Comparison of ENCODE assay signal across 8 cellular contexts in the genomic region with DNA sequence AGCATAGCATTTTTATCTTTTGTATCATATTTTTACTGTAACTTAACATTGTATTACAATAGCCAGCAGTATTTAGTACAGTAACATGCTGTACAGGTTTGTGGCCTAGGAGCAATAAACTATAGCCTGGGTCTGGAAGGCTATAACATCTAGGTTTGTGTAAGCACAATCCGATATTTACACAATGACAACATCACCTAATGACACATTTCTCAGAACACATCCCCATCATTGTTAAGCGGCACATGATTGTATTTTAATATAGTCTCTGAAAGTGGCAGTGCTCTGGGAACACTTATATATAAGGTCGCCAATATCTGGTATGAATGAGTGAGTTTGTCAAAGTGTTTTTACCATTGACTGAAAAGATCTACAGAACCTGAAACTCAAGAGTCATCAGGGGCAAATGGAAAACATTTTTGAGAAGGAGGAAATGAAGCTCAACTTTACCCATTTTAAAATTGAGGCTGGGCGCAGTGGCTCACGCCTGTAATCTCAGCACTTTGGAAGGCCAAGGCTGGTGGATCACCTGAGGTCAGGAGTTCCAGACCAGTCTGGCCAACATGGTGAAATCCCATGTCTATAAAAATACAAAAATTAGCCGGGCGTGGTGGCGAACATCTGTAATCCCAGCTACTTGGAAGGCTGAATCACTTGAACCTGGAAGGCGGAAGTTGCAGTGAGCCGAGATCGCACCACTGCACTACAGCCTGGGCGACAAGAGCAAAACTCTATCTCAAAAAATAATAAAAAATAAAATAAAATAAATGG. TPM values are rescaled to one million over a fixed set of nuclear protein-coding genes. Genes with fewer than 3 reads are reported as not detected.
DNase-seq lines count a peak whose midpoint lies in the region; ATAC-seq, FAIRE-seq and TF ChIP-seq lines count a peak whose summit lies in the region.

No MANE protein-coding gene starts in this region.

- peak overlapping the region; percentile 65 for H3K4me3 Mint-ChIP-seq in activated naive CD8-positive, alpha-beta T cell treated with anti-CD3 and anti-CD28 coated beads for 36 hours

- no peaks in the 10 kb centered on the region for H3K79me2 ChIP-seq in HCT116 (ENCODE audit: insufficient read depth, low read length)

- 40% methylated on average over 12 of the region's 12 CpGs for WGBS in A549 (ENCODE audit: missing lambda C conversion rate)
- 97% methylated on average over 10 of the region's 12 CpGs for WGBS in mesenchymal stem cell

- peak overlapping the region; percentile 88 for H3K4me2 ChIP-seq in A549
- no peak overlapping the region for H3K4me2 ChIP-seq in HCT116 (ENCODE audit: low read length)
- no peak overlapping the region for H3K4me2 ChIP-seq in mesenchymal stem cell (ENCODE audit: low read length, poor library complexity, severe bottlenecking)

- ATAC-seq in A549 (peak in 1 of 2 experiments; percentile 49; a peak in 2 of 6 replicates), HCT116 (no peak)

- no peak for TF ChIP-seq EP300 in A549 (IDR thresholded peaks at IDR 0.05)

- H3K9ac ChIP-seq in HCT116 (ENCODE audit: low read length) (no peak overlapping the region), mesenchymal stem cell (ENCODE audit: low read length) (peak overlapping the region; percentile 75)

- no peaks in the 10 kb centered on the region for H3K79me1 ChIP-seq in mesenchymal stem cell (replicated peaks; ENCODE audit: low read length, poor library complexity, severe bottlenecking)

- H3K27me3 Mint-ChIP-seq in activated naive CD8-positive, alpha-beta T cell treated with anti-CD3 and anti-CD28 coated beads for 36 hours = no peaks in the 10 kb centered on the region

- no TSS peak for BruUV-seq in HCT116 (replicated peaks; lab: Mats Ljungman, UMichigan)

- no peak for FAIRE-seq in A549 (lab: Jason Lieb, UNC)

- H2BK15ac ChIP-seq in mesenchymal stem cell (ENCODE audit: low read depth, poor library complexity, severe bottlenecking) = no peak overlapping the region

- H3K23ac ChIP-seq in mesenchymal stem cell (ENCODE audit: low read length in 2 of 2) = no peak overlapping the region

- CTCF ChIA-PET in A549 (lab: Yijun Ruan, JAX) (interaction anchor here (0.6 to 2.4 kb wide), 3 partner anchors 8 to 130 kb away, joined by 3 to 12 read pairs (median 4); no protein-coding TSS in a partner anchor), HCT116 (lab: Charles Lee) (no interaction called here)

- POLR2A ChIA-PET in A549 (lab: Yijun Ruan, JAX) (no interaction called here), HCT116 (lab: Charles Lee) (no interaction called here)

- H3K4me1 ChIP-seq in A549 (peaks cover 48% of the 10 kb centered on the region), HCT116 (ENCODE audit: control insufficient read depth in 1 of 2, insufficient read depth in 2 of 2, low read length in 2 of 2) (peaks cover 11 to 17% of the 10 kb centered on the region in 2 experiments), mesenchymal stem cell (ENCODE audit: control insufficient read depth, insufficient read depth, low read depth, low read length) (peaks cover 3% of the 10 kb centered on the region)

- H3K18ac ChIP-seq in mesenchymal stem cell (ENCODE audit: low read depth in 1 of 2, low read length in 2 of 2) = peak overlapping the region in 1 of 2 experiments; percentile 29

- in situ Hi-C loops in brain microvascular endothelial cell (cut with HindIII; ENCODE audit: low pct_ligation_motif_present, low sequenced_read_pairs) = no loop called here
- in situ Hi-C loops in ACHN (cut with HindIII; ENCODE audit: low pct_ligation_motif_present, low pct_unique_long_range_greater_than_20kb, low sequenced_read_pairs) = no loop called here

- no peak overlapping the region for H2BK12ac ChIP-seq in mesenchymal stem cell (ENCODE audit: low read length in 2 of 2)

- no peaks in the 10 kb centered on the region for H3K36me3 ChIP-seq in HCT116 (ENCODE audit: control insufficient read depth in 1 of 2, insufficient read depth in 2 of 2, low read length in 2 of 2)
- no peaks in the 10 kb centered on the region for H3K36me3 ChIP-seq in mesenchymal stem cell (ENCODE audit: control insufficient read depth in 1 of 2, insufficient read depth in 2 of 2, low read depth in 1 of 2, low read length in 2 of 2)
- no peaks in the 10 kb centered on the region for H3K36me3 ChIP-seq in brain microvascular endothelial cell (replicated peaks)

- no peak overlapping the region for H3K14ac ChIP-seq in mesenchymal stem cell (ENCODE audit: low read length in 2 of 2)

- no peaks in the 10 kb centered on the region for H3K9me2 ChIP-seq in HCT116 (ENCODE audit: insufficient read depth)

- H3K4me1 Mint-ChIP-seq in activated naive CD8-positive, alpha-beta T cell treated with anti-CD3 and anti-CD28 coated beads for 36 hours = peaks cover 40% of the 10 kb centered on the region

- RAD21 ChIA-PET in HCT116 (lab: Charles Lee; ENCODE audit: low non-redundant PET in 1 of 2, low total read pairs in 2 of 2, uncharacterized antibody in 2 of 2, unreplicated experiment in 2 of 2) = no interaction called here

- H2AFZ ChIP-seq in HCT116 (ENCODE audit: low read depth, low read length, poor library complexity, severe bottlenecking) (peak overlapping the region; percentile 84), mesenchymal stem cell (ENCODE audit: low read depth, low read length) (no peak overlapping the region)

- H3K27me3 ChIP-seq in HCT116 (ENCODE audit: insufficient read depth, low read length) (no peaks in the 10 kb centered on the region), mesenchymal stem cell (ENCODE audit: control insufficient read depth in 1 of 2, insufficient read depth in 1 of 2, low read length in 2 of 2) (no peaks in the 10 kb centered on the region), brain microvascular endothelial cell (replicated peaks) (no peaks in the 10 kb centered on the region)

- no peak overlapping the region for H3K4ac ChIP-seq in mesenchymal stem cell (ENCODE audit: low read depth in 1 of 2, low read length in 2 of 2)

- peak overlapping the region; percentile 76 to 79 for H3K27ac ChIP-seq in A549
- no peak overlapping the region for H3K27ac ChIP-seq in HCT116 (ENCODE audit: low read depth, low read length)
- H3K27ac ChIP-seq in mesenchymal stem cell (ENCODE audit: low read length, poor library complexity, severe bottlenecking) = peak overlapping the region; percentile 91
- no peak overlapping the region for H3K27ac ChIP-seq in brain microvascular endothelial cell

- no peak overlapping the region for H4K8ac ChIP-seq in mesenchymal stem cell (ENCODE audit: low read length)

- TF ChIP-seq CTCF in A549 (IDR thresholded peaks at IDR 0.05) (no peak), HCT116 (IDR thresholded peaks at IDR 0.05 in 2 of 3, conservative IDR thresholded peaks at IDR 0.05 in 1 of 3; ENCODE audit: borderline replicate concordance in 1 of 3, insufficient read depth in 1 of 3, low read depth in 2 of 3, low read length in 2 of 3) (no peak), brain microvascular endothelial cell (IDR thresholded peaks at IDR 0.05; ENCODE audit: low read depth, low read length, missing control alignments) (no peak)

- TF ChIP-seq RAD21 in A549 (conservative IDR thresholded peaks at IDR 0.05 in 1 of 2, IDR thresholded peaks at IDR 0.05 in 1 of 2) (no peak), HCT116 (IDR thresholded peaks at IDR 0.05; ENCODE audit: low read depth) (no peak)

- H3K4me3 ChIP-seq in A549 (peak overlapping the region; percentile 28; the same call in 1 of the 3 replicates), HCT116 (replicated peaks in 1 of 2; ENCODE audit: low read depth in 1 of 2, low read length in 2 of 2) (no peak overlapping the region), mesenchymal stem cell (ENCODE audit: insufficient read depth in 1 of 2, low read depth in 1 of 2, low read length in 2 of 2) (peak overlapping the region in 1 of 2 experiments; percentile 39), brain microvascular endothelial cell (ENCODE audit: low read depth, low read length) (no peak overlapping the region)

- H3K9me3 ChIP-seq in A549 (no peaks in the 10 kb centered on the region), HCT116 (ENCODE audit: control insufficient read depth in 1 of 2, insufficient read depth in 1 of 2, low read depth in 1 of 2, low read length in 2 of 2) (no peaks in the 10 kb centered on the region), mesenchymal stem cell (ENCODE audit: control insufficient read depth, low read length) (no peaks in the 10 kb centered on the region)

- intact Hi-C loops in HCT116 (cut with micrococcal nuclease) = no loop called here

- H3K36me3 Mint-ChIP-seq in activated naive CD8-positive, alpha-beta T cell treated with anti-CD3 and anti-CD28 coated beads for 36 hours = peaks cover 6% of the 10 kb centered on the region

- H3K27ac Mint-ChIP-seq in activated naive CD8-positive, alpha-beta T cell treated with anti-CD3 and anti-CD28 coated beads for 36 hours = peak overlapping the region; percentile 94

- DNase-seq in A549 (ENCODE audit: low read depth in 1 of 2, low spot score in 1 of 2) = peak in 1 of 2 experiments; percentile 16
- DNase-seq in HCT116 (ENCODE audit: low read depth, low spot score) = no peak
- DNase-seq in activated naive CD8-positive, alpha-beta T cell treated with anti-CD3 and anti-CD28 coated beads for 36 hours = peak; percentile 9
- DNase-seq in mesenchymal stem cell = no peak
- DNase-seq in cortex of kidney (lab: John Stamatoyannopoulos, UW) = no peak
- DNase-seq in brain microvascular endothelial cell = no peak
- no peak for DNase-seq in ACHN
- no peak for DNase-seq in nucleus accumbens (lab: John Stamatoyannopoulos, UW)

- no peak overlapping the region for H4K91ac ChIP-seq in mesenchymal stem cell (ENCODE audit: low read length)

- H3K9me3 Mint-ChIP-seq in activated naive CD8-positive, alpha-beta T cell treated with anti-CD3 and anti-CD28 coated beads for 36 hours = peaks cover 5% of the 10 kb centered on the region

- no peaks in the 10 kb centered on the region for H4K20me1 ChIP-seq in HCT116 (ENCODE audit: insufficient read depth)

- H2BK120ac ChIP-seq in mesenchymal stem cell (ENCODE audit: low read depth, low read length) = peak overlapping the region; percentile 30

- H2BK5ac ChIP-seq in mesenchymal stem cell (ENCODE audit: low read depth, low read length, poor library complexity, severe bottlenecking) = peak overlapping the region; percentile 78

- H2AK5ac ChIP-seq in mesenchymal stem cell (ENCODE audit: low read length, severe bottlenecking) = peak overlapping the region; percentile 67

- no peak for TF ChIP-seq POLR2A in A549 (IDR thresholded peaks at IDR 0.05; ENCODE audit: low read length)
- TF ChIP-seq POLR2A in HCT116 (IDR thresholded peaks at IDR 0.05; ENCODE audit: borderline replicate concordance, extremely low read depth, insufficient read depth, insufficient read length) = no peak

RNA-seq across cellular contexts. Expression of a gene that starts 38.8 kb away (rescaled TPM):
- polyA plus RNA-seq in A549 (2011; rRNA removed) = 0.92 and 1.7 TPM in 2 replicates
- 0.05 and 0.09 TPM in 2 replicates for polyA plus RNA-seq in A549 (2012; cell fraction: cytosol; rRNA removed)
- not detected in 2 replicates for polyA plus RNA-seq in A549 (2012; cell fraction: nucleus; rRNA removed)
- polyA plus RNA-seq in A549 (2017; fragmentation: RNase III; extraction: RNeasy Plus Mini Kit Qiagen cat#74134 plus additional on column Dnase treatment) = 0.05 to 0.48 TPM (median 0.46 TPM) in 3 replicates
- polyA minus RNA-seq in A549 (2011; rRNA and poly(A)+ RNA removed) = 0.78 and 2.2 TPM in 2 replicates
- total RNA-seq in HCT116 (2021; ENCODE audit: unreplicated experiment) = 0.20 TPM
- 0.27 TPM in 1 of 2 replicates, not detected in the other for polyA plus RNA-seq in HCT116 (2012)
- total RNA-seq in activated naive CD8-positive, alpha-beta T cell treated with anti-CD3 and anti-CD28 coated beads for 36 hours = 10 to 100 TPM; 52.4 to 55.2 TPM
- 0.99 TPM for polyA plus RNA-seq in mesenchymal stem cell (2013, experiment 1 of 2)
- polyA plus RNA-seq in mesenchymal stem cell (2013, experiment 2 of 2) = 0.93 TPM

Comparison
In these comparisons a context has a peak if more than half of its experiments do, and no peak if none do; other contexts are left out.
1. H3K27ac ChIP-seq: peak in A549 (2 of 2) and mesenchymal stem cell (single experiment); none in HCT116 (single experiment) and brain microvascular endothelial cell (single experiment).
2. RNA of a gene that starts 38.8 kb away (total RNA-seq): 52.4 to 55.2 TPM in activated naive CD8-positive, alpha-beta T cell treated with anti-CD3 and anti-CD28 coated beads for 36 hours; 0.20 TPM in HCT116 (single experiment); every median in the first group is over 10 times any median in the second.